Comparison of ENCODE assay signal across 17 cellular contexts in genomic region chr7:158267737-158268435, GRCh38.
DNase-seq lines count a peak whose midpoint lies in the region; ATAC-seq and TF ChIP-seq lines count a peak whose summit lies in the region.
"Had no signal": no experiment of that assay in that cellular context is flagged by ENCODE, and none has a peak within 500 bp of the region (broad histone marks: within the 10 kb centered on the region; RNA-seq: fewer than 3 reads in every experiment).

No MANE protein-coding gene starts in this region.

- H3K27me3 Mint-ChIP-seq in glutamatergic neuron (ENCODE audit: unreplicated experiment), result peaks cover 11% of the 10 kb centered on the region

- TF ChIP-seq EP300 in upper lobe of left lung (IDR thresholded peaks at IDR 0.05), result no peak

- H3K4me3 ChIP-seq in heart right ventricle (no peak overlapping the region), osteoblast (ENCODE audit: insufficient read depth, low read length) (no peak overlapping the region), upper lobe of left lung (no peak overlapping the region), smooth muscle cell (no peak overlapping the region)
- H3K4me3 ChIP-seq: A549, GM12878, GM23248 had no signal

- H3K4me1 ChIP-seq in heart right ventricle, result no peaks in the 10 kb centered on the region
- H3K4me1 ChIP-seq in osteoblast (ENCODE audit: insufficient read depth, low read length), result no peaks in the 10 kb centered on the region
- no peaks in the 10 kb centered on the region for H3K4me1 ChIP-seq in upper lobe of left lung
- H3K4me1 ChIP-seq in smooth muscle cell (ENCODE audit: low read depth), result no peaks in the 10 kb centered on the region
- H3K4me1 ChIP-seq: A549 had no signal

- H3K4me1 Mint-ChIP-seq in glutamatergic neuron (ENCODE audit: low read depth, unreplicated experiment), result peaks cover 5% of the 10 kb centered on the region

- H2AFZ ChIP-seq in osteoblast (ENCODE audit: low read length) (no peak overlapping the region), smooth muscle cell (ENCODE audit: low read depth) (no peak overlapping the region)
- H2AFZ ChIP-seq: GM23248 had no signal

- H3K4me2 ChIP-seq in osteoblast (ENCODE audit: insufficient read depth, low read length), result no peak overlapping the region
- H3K4me2 ChIP-seq in smooth muscle cell, result no peak overlapping the region
- H3K4me2 ChIP-seq: A549 had no signal

- ATAC-seq in left ventricle myocardium superior, result no peak
- no peak for ATAC-seq in heart right ventricle
- ATAC-seq in upper lobe of left lung (ENCODE audit: low FRiP score in 2 of 2), result no peak
- ATAC-seq: GM12878 had no signal

- WGBS in heart right ventricle, 2 donors, result 88 to 90% methylated on average over 29 of the region's 29 CpGs
- WGBS in upper lobe of left lung, 2 donors, result 83 to 86% methylated on average over 27 to 29 of the region's 29 CpGs
- WGBS in smooth muscle cell (ENCODE audit: low lambda C conversion rate), result 95% methylated on average over 24 of the region's 29 CpGs

- H3K9me3 ChIP-seq in heart right ventricle (no peaks in the 10 kb centered on the region), osteoblast (ENCODE audit: low read depth, low read length) (no peaks in the 10 kb centered on the region), upper lobe of left lung (no peaks in the 10 kb centered on the region), smooth muscle cell (replicated peaks; ENCODE audit: low read depth) (no peaks in the 10 kb centered on the region)
- H3K9me3 ChIP-seq: A549 had no signal

- H3K4me3 Mint-ChIP-seq in glutamatergic neuron (ENCODE audit: unreplicated experiment), result peak overlapping the region; percentile 25
- H3K4me3 Mint-ChIP-seq: HFFc6 had no signal

- peaks cover 17% of the 10 kb centered on the region for H3K9me3 Mint-ChIP-seq in glutamatergic neuron (ENCODE audit: unreplicated experiment)

- TF ChIP-seq POLR2A in upper lobe of left lung (IDR thresholded peaks at IDR 0.05), result no peak

- intact Hi-C loops in left ventricle myocardium superior (cut with micrococcal nuclease), result no loop called here
- intact Hi-C loops in heart right ventricle (cut with DNase I), result no loop called here

- H3K27ac Mint-ChIP-seq in glutamatergic neuron (ENCODE audit: unreplicated experiment), result no peak overlapping the region
- H3K27ac Mint-ChIP-seq: HFFc6 had no signal

- peaks cover 19% of the 10 kb centered on the region for H3K36me3 Mint-ChIP-seq in glutamatergic neuron (ENCODE audit: unreplicated experiment)

- DNase-seq in left ventricle myocardium superior (peak; percentile 18), heart right ventricle (no peak), glutamatergic neuron (peak; percentile 8), osteoblast (ENCODE audit: insufficient read length, low spot score, missing footprints) (peak; percentile 39), upper lobe of left lung (peak; percentile 2 to 54), smooth muscle cell (lab: John Stamatoyannopoulos, UW; ENCODE audit: unreplicated experiment) (no peak), NCI-H2029 (lab: John Stamatoyannopoulos, UW) (no peak), NCI-H1417 treated with DMSO at 0.1 percent for 48 hours (lab: John Stamatoyannopoulos, UW) (no peak)
- DNase-seq: COR-L47, GM23248, HFFc6, NCI-H1694, NCI-H446 treated with DMSO at 0.1 percent for 48 hours had no signal

- H3K36me3 ChIP-seq in heart right ventricle (no peaks in the 10 kb centered on the region), osteoblast (ENCODE audit: insufficient read depth, low read length) (no peaks in the 10 kb centered on the region), upper lobe of left lung (no peaks in the 10 kb centered on the region), smooth muscle cell (ENCODE audit: low read depth) (no peaks in the 10 kb centered on the region)

- H3K27ac ChIP-seq in heart right ventricle (no peak overlapping the region), osteoblast (ENCODE audit: low read depth, low read length) (no peak overlapping the region), upper lobe of left lung (no peak overlapping the region), smooth muscle cell (ENCODE audit: low read depth) (no peak overlapping the region)
- H3K27ac ChIP-seq: A549, C4-2B, GM23248, HL-60 had no signal

- H3K27me3 ChIP-seq in heart right ventricle, result peaks cover 0 to 9% (median 0%) of the 10 kb centered on the region in 7 donors
- no peaks in the 10 kb centered on the region for H3K27me3 ChIP-seq in osteoblast (ENCODE audit: insufficient read depth, low read length)
- H3K27me3 ChIP-seq in upper lobe of left lung, result no peaks in the 10 kb centered on the region
- no peaks in the 10 kb centered on the region for H3K27me3 ChIP-seq in smooth muscle cell (ENCODE audit: low read depth)

- H3K9ac ChIP-seq in smooth muscle cell (ENCODE audit: low read depth), result no peak overlapping the region
- H3K9ac ChIP-seq: GM23248 had no signal

- H3K79me2 ChIP-seq in osteoblast (ENCODE audit: insufficient read depth, low read length) (no peaks in the 10 kb centered on the region), smooth muscle cell (ENCODE audit: low read depth) (no peaks in the 10 kb centered on the region)

- no peaks in the 10 kb centered on the region for H4K20me1 ChIP-seq in osteoblast (ENCODE audit: insufficient read depth, low read length)
- H4K20me1 ChIP-seq in smooth muscle cell (ENCODE audit: low read depth), result no peaks in the 10 kb centered on the region

- H3F3A ChIP-seq in smooth muscle cell (ENCODE audit: low read depth), result no peaks in the 10 kb centered on the region

- TF ChIP-seq CTCF in heart right ventricle (IDR thresholded peaks at IDR 0.05), result no peak
- no peak for TF ChIP-seq CTCF in glutamatergic neuron (IDR thresholded peaks at IDR 0.05; ENCODE audit: partially characterized antibody, unreplicated experiment)
- no peak for TF ChIP-seq CTCF in osteoblast (IDR thresholded peaks at IDR 0.05; ENCODE audit: extremely low read depth, low read depth, low read length)
- no peak for TF ChIP-seq CTCF in upper lobe of left lung (IDR thresholded peaks at IDR 0.05)
- TF ChIP-seq CTCF in smooth muscle cell (IDR thresholded peaks at IDR 0.05; ENCODE audit: borderline replicate concordance, insufficient read depth, poor library complexity, severe bottlenecking), result no peak

Comparison
In these comparisons a context has a peak if more than half of its experiments do, and no peak if none do; other contexts are left out.
1. DNase-seq: peak in left ventricle myocardium superior (single experiment), glutamatergic neuron (single experiment), osteoblast (single experiment) and upper lobe of left lung (2 of 2); none in heart right ventricle (0 of 2), smooth muscle cell (single experiment), NCI-H2029 (single experiment) and NCI-H1417 treated with DMSO at 0.1 percent for 48 hours (single experiment).